In the genomic region with DNA sequence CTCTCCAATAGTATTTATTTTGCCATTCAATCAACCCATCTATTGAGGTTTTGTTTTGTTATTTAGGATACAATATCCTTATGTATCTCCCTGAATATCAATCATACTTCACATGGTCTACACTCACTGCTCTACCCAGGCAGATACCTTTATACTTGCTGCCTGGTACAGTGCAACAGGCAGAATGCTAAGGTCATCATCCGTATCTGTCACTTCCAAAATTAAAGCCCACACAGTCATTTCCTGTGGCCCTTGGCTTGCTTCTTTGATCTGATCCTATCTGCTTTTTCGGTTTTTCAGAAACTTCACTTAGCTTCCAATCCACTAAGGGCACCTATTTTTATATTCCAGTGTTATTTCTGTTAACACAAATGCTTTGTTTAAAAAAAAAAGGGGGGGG, we compare ENCODE assay signal across 1 cellular context.
TF ChIP-seq lines count a peak whose summit lies in the region.

No MANE protein-coding gene starts in this region.

TF ChIP-seq in SK-N-SH, 30 proteins besides CTCF, POLR2A, EP300 and RAD21 (continued from another document):
- TF ChIP-seq, protein P1, sequence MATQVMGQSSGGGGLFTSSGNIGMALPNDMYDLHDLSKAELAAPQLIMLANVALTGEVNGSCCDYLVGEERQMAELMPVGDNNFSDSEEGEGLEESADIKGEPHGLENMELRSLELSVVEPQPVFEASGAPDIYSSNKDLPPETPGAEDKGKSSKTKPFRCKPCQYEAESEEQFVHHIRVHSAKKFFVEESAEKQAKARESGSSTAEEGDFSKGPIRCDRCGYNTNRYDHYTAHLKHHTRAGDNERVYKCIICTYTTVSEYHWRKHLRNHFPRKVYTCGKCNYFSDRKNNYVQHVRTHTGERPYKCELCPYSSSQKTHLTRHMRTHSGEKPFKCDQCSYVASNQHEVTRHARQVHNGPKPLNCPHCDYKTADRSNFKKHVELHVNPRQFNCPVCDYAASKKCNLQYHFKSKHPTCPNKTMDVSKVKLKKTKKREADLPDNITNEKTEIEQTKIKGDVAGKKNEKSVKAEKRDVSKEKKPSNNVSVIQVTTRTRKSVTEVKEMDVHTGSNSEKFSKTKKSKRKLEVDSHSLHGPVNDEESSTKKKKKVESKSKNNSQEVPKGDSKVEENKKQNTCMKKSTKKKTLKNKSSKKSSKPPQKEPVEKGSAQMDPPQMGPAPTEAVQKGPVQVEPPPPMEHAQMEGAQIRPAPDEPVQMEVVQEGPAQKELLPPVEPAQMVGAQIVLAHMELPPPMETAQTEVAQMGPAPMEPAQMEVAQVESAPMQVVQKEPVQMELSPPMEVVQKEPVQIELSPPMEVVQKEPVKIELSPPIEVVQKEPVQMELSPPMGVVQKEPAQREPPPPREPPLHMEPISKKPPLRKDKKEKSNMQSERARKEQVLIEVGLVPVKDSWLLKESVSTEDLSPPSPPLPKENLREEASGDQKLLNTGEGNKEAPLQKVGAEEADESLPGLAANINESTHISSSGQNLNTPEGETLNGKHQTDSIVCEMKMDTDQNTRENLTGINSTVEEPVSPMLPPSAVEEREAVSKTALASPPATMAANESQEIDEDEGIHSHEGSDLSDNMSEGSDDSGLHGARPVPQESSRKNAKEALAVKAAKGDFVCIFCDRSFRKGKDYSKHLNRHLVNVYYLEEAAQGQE (IDR thresholded peaks at IDR 0.05; ENCODE audit: low read depth, low read length) = no peak
